18 cellular contexts compared by ENCODE assay signal in genomic region chr2:67272195-67272594, GRCh38.
A peak's percentile ranks its signal among the peaks of the same experiment; 100 is the strongest.
DNase-seq lines count a peak whose midpoint lies in the region; ATAC-seq, FAIRE-seq and TF ChIP-seq lines count a peak whose summit lies in the region.
"Had no signal": no experiment of that assay in that cellular context is flagged by ENCODE, and none has a peak within 500 bp of the region (broad histone marks: within the 10 kb centered on the region; RNA-seq: fewer than 3 reads in every experiment).

No MANE protein-coding gene starts in this region.

- intact Hi-C loops in endothelial cell of umbilical vein (cut with micrococcal nuclease): no loop called here

- H2AFZ ChIP-seq in endothelial cell of umbilical vein (ENCODE audit: low read depth, low read length): no peak overlapping the region

- H3K4me3 ChIP-seq in RWPE2 (ENCODE audit: severe bottlenecking) (no peak overlapping the region), endothelial cell of umbilical vein (replicated peaks in 1 of 3; ENCODE audit: insufficient read depth in 1 of 3, low read depth in 1 of 3, low read length in 3 of 3) (no peak overlapping the region)
- H3K4me3 ChIP-seq: A549; BLaER1 treated with 17β-estradiol and CSF1 and Interleukin-3, amounts not matched to agents 10 nM and 100 nM; HAP-1 had no signal

- H3K27ac Mint-ChIP-seq in T-helper 2 cell treated with Interferon-gamma antibody and Interleukin-4, amounts not matched to agents 5 μg/mL and 100 μg/mL, for 36 hours: no peak overlapping the region
- H3K27ac Mint-ChIP-seq: CD8-positive, alpha-beta T cell had no signal

- dilution Hi-C loops in endothelial cell of umbilical vein (cut with MboI; ENCODE audit: extremely low pct_ligation_motif_present, low sequenced_read_pairs): no loop called here

- H3K36me3 ChIP-seq in RWPE2 (ENCODE audit: low read depth) (no peaks in the 10 kb centered on the region), endothelial cell of umbilical vein (ENCODE audit: control insufficient read depth in 2 of 2, extremely low read depth in 1 of 2, insufficient read depth in 2 of 2, low read length in 2 of 2) (no peaks in the 10 kb centered on the region)
- H3K36me3 ChIP-seq: BLaER1 treated with 17β-estradiol and CSF1 and Interleukin-3, amounts not matched to agents 10 nM and 100 nM; HAP-1 had no signal

- no peaks in the 10 kb centered on the region for H4K20me1 ChIP-seq in endothelial cell of umbilical vein (replicated peaks; ENCODE audit: control insufficient read depth, extremely low read depth, insufficient read depth, low read length)
- H4K20me1 ChIP-seq: BLaER1 treated with 17β-estradiol and CSF1 and Interleukin-3, amounts not matched to agents 10 nM and 100 nM had no signal

- H3K9me3 ChIP-seq in RWPE2 (ENCODE audit: severe bottlenecking) (no peaks in the 10 kb centered on the region), endothelial cell of umbilical vein (replicated peaks; ENCODE audit: control insufficient read depth, insufficient read depth, low read length) (no peaks in the 10 kb centered on the region)
- H3K9me3 ChIP-seq: A549; BLaER1 treated with 17β-estradiol and CSF1 and Interleukin-3, amounts not matched to agents 10 nM and 100 nM; HAP-1 had no signal

- no peaks in the 10 kb centered on the region for H3K4me1 Mint-ChIP-seq in T-helper 2 cell treated with Interferon-gamma antibody and Interleukin-4, amounts not matched to agents 5 μg/mL and 100 μg/mL, for 36 hours (ENCODE audit: low read depth)

- H3K27me3 ChIP-seq in RWPE2 (ENCODE audit: insufficient read depth, poor library complexity, severe bottlenecking) (no peaks in the 10 kb centered on the region), endothelial cell of umbilical vein (ENCODE audit: control insufficient read depth in 2 of 2, insufficient read depth in 2 of 2, low read length in 2 of 2) (no peaks in the 10 kb centered on the region)
- H3K27me3 ChIP-seq: BLaER1 treated with 17β-estradiol and CSF1 and Interleukin-3, amounts not matched to agents 10 nM and 100 nM had no signal

- H3K4me1 ChIP-seq in RWPE2 (ENCODE audit: insufficient read depth, poor library complexity, severe bottlenecking) (peaks cover 15% of the 10 kb centered on the region), endothelial cell of umbilical vein (ENCODE audit: control insufficient read depth, extremely low read depth, insufficient read depth, low read length) (peaks cover 11% of the 10 kb centered on the region)
- H3K4me1 ChIP-seq: BLaER1 treated with 17β-estradiol and CSF1 and Interleukin-3, amounts not matched to agents 10 nM and 100 nM; HAP-1 had no signal

- H3K27ac ChIP-seq in RWPE2 (ENCODE audit: poor library complexity, severe bottlenecking) (no peak overlapping the region), endothelial cell of umbilical vein (ENCODE audit: insufficient read depth, low read depth, low read length) (no peak overlapping the region)
- H3K27ac ChIP-seq: A549; BLaER1 treated with 17β-estradiol and CSF1 and Interleukin-3, amounts not matched to agents 10 nM and 100 nM had no signal

- H3K9me3 Mint-ChIP-seq in T-helper 2 cell treated with Interferon-gamma antibody and Interleukin-4, amounts not matched to agents 5 μg/mL and 100 μg/mL, for 36 hours: no peaks in the 10 kb centered on the region
- H3K9me3 Mint-ChIP-seq: CD8-positive, alpha-beta T cell had no signal

- H3K4me2 ChIP-seq in endothelial cell of umbilical vein (ENCODE audit: insufficient read depth, low read length): no peak overlapping the region
- H3K4me2 ChIP-seq: A549; BLaER1 treated with 17β-estradiol and CSF1 and Interleukin-3, amounts not matched to agents 10 nM and 100 nM had no signal

- no peak for TF ChIP-seq POLR2A in endothelial cell of umbilical vein (IDR thresholded peaks at IDR 0.05; ENCODE audit: low read depth, low read length)

- H3K36me3 Mint-ChIP-seq in T-helper 2 cell treated with Interferon-gamma antibody and Interleukin-4, amounts not matched to agents 5 μg/mL and 100 μg/mL, for 36 hours (ENCODE audit: low read depth): no peaks in the 10 kb centered on the region
- H3K36me3 Mint-ChIP-seq: CD8-positive, alpha-beta T cell had no signal

- no peak overlapping the region for H3K9ac ChIP-seq in endothelial cell of umbilical vein (replicated peaks; ENCODE audit: extremely low read depth, insufficient read depth, low read length)
- H3K9ac ChIP-seq: BLaER1 treated with 17β-estradiol and CSF1 and Interleukin-3, amounts not matched to agents 10 nM and 100 nM had no signal

- no peaks in the 10 kb centered on the region for H3K79me2 ChIP-seq in endothelial cell of umbilical vein (ENCODE audit: control insufficient read depth, insufficient read depth, low read length)

- TF ChIP-seq CTCF in RWPE2 (IDR thresholded peaks at IDR 0.05; ENCODE audit: poor library complexity, severe bottlenecking) (no peak), endothelial cell of umbilical vein (IDR thresholded peaks at IDR 0.05; ENCODE audit: extremely low read depth in 1 of 2, insufficient read depth in 1 of 2, low read depth in 1 of 2, low read length in 2 of 2) (no peak)

- no peaks in the 10 kb centered on the region for H3K9me1 ChIP-seq in endothelial cell of umbilical vein (replicated peaks; ENCODE audit: control insufficient read depth, extremely low read depth, insufficient read depth, low read length)

- no peak overlapping the region for H3K4me3 Mint-ChIP-seq in T-helper 2 cell treated with Interferon-gamma antibody and Interleukin-4, amounts not matched to agents 5 μg/mL and 100 μg/mL, for 36 hours
- H3K4me3 Mint-ChIP-seq: CD8-positive, alpha-beta T cell had no signal

- DNase-seq in ELR (ENCODE audit: low read depth) (peak; percentile 69), RWPE2 (ENCODE audit: low spot score) (no peak), endothelial cell of umbilical vein (ENCODE audit: low read depth, low spot score) (peak; percentile 27), kidney tubule cell (ENCODE audit: low spot score) (peak; percentile 48), cerebellum (ENCODE audit: low spot score) (no peak)
- no peak for DNase-seq in T-helper 2 cell treated with Interferon-gamma antibody and Interleukin-4, amounts not matched to agents 5 μg/mL and 100 μg/mL, for 36 hours (ENCODE audit: low spot score)
- DNase-seq in activated CD4-positive, alpha-beta T cell treated with anti-CD3 and anti-CD28 coated beads for 1 hour: no peak
- DNase-seq: Calu3; CD8-positive, alpha-beta T cell; NCI-H1105; NCI-H1694 treated with DMSO at 0.1 percent for 48 hours; NCI-H2107; NCI-H510A treated with DMSO at 0.1 percent for 48 hours; SHP77 treated with DMSO at 0.1 percent for 48 hours had no signal

- FAIRE-seq in endothelial cell of umbilical vein (lab: Jason Lieb, UNC): peak; percentile 43
- FAIRE-seq: A549 had no signal

- POLR2A ChIA-PET in endothelial cell of umbilical vein (lab: Charles Lee): no interaction called here

- H3K27me3 Mint-ChIP-seq in T-helper 2 cell treated with Interferon-gamma antibody and Interleukin-4, amounts not matched to agents 5 μg/mL and 100 μg/mL, for 36 hours (ENCODE audit: low read depth): no peaks in the 10 kb centered on the region

- ATAC-seq in RWPE2 (ENCODE audit: low read depth) (peak; percentile 35; the same call in 1 of the 3 replicates), HG02840 (IDR thresholded peaks at IDR 0.05; ENCODE audit: low FRiP score, unreplicated experiment) (no peak)
- ATAC-seq: A549; CD8-positive, alpha-beta T cell had no signal

- CTCF ChIA-PET in endothelial cell of umbilical vein (lab: Charles Lee): interaction anchor here (1.3 kb wide), 1 partner anchor 11 kb away, joined by 3 read pairs; no protein-coding TSS in a partner anchor

- no TSS peak for BruUV-seq in endothelial cell of umbilical vein (replicated peaks; lab: Mats Ljungman, UMichigan)

TF ChIP-seq in endothelial cell of umbilical vein, 7 proteins besides CTCF, POLR2A, EP300 and RAD21:
- TF ChIP-seq MYC (IDR thresholded peaks at IDR 0.05; ENCODE audit: low read depth, low read length) (no peak), FOS (IDR thresholded peaks at IDR 0.05; ENCODE audit: borderline replicate concordance, insufficient read depth, low read length) (peak; percentile 50)

Comparison
In these comparisons a context has a peak if more than half of its experiments do, and no peak if none do; other contexts are left out.
1. DNase-seq: peak in ELR (single experiment), endothelial cell of umbilical vein (single experiment) and kidney tubule cell (single experiment); none in RWPE2 (single experiment), T-helper 2 cell treated with Interferon-gamma antibody and Interleukin-4, amounts not matched to agents 5 μg/mL and 100 μg/mL, for 36 hours (single experiment), cerebellum (single experiment) and activated CD4-positive, alpha-beta T cell treated with anti-CD3 and anti-CD28 coated beads for 1 hour (single experiment).